8 cellular contexts compared by ENCODE assay signal in genomic region chr6:127266178-127266891, GRCh38. TPM values are rescaled to one million over a fixed set of nuclear protein-coding genes. Genes with fewer than 3 reads are reported as not detected.
DNase-seq lines count a peak whose midpoint lies in the region; ATAC-seq, FAIRE-seq and TF ChIP-seq lines count a peak whose summit lies in the region.

Gene RNF146 (plus strand): TSS chr6:127266864. CDS start chr6:127280339, 13,475 bp downstream.

- H3K9me2 ChIP-seq in DOHH2 (replicated peaks; ENCODE audit: control insufficient read depth, low read length), result no peaks in the 10 kb centered on the region

- peaks cover 16% of the 10 kb centered on the region for H3K27me3 Mint-ChIP-seq in activated T-helper 2 cell treated with anti-CD3 and anti-CD28 coated beads, Interferon-gamma antibody, Interleukin-2, Interleukin-4, amounts not matched to agents 10 μg/mL and 5 μg/mL and 100 μg/mL, durations not matched to agents 14 hours and 24 hours and 36 hours (ENCODE audit: low read depth)
- H3K27me3 Mint-ChIP-seq in natural killer cell treated with Interleukin-12 subunit alpha and Interleukin-12 subunit beta and Interleukin-15 and Interleukin-18, amount 100 ng/mL, for 72 hours, result peaks cover 0 to 2% of the 10 kb centered on the region in 2 donors

- H3K4me2 ChIP-seq in DOHH2 (ENCODE audit: low read length), result peak within 1 kb of the TSS; percentile 70

- H3K27me3 ChIP-seq in DOHH2 (ENCODE audit: control insufficient read depth, low read length), result peaks cover 2% of the 10 kb centered on the region; the same call in 1 of the 2 replicates

- H3F3A ChIP-seq in DOHH2 (ENCODE audit: control insufficient read depth, insufficient read depth), result peaks cover 8% of the 10 kb centered on the region

- H3K9me3 Mint-ChIP-seq in activated T-helper 2 cell treated with anti-CD3 and anti-CD28 coated beads, Interferon-gamma antibody, Interleukin-2, Interleukin-4, amounts not matched to agents 10 μg/mL and 5 μg/mL and 100 μg/mL, durations not matched to agents 14 hours and 24 hours and 36 hours, result no peaks in the 10 kb centered on the region
- H3K9me3 Mint-ChIP-seq in natural killer cell treated with Interleukin-12 subunit alpha and Interleukin-12 subunit beta and Interleukin-15 and Interleukin-18, amount 100 ng/mL, for 72 hours, result no peaks in the 10 kb centered on the region

- H3K79me2 ChIP-seq in DOHH2 (ENCODE audit: control insufficient read depth, low read length), result peaks cover 43% of the 10 kb centered on the region

- peak within 1 kb of the TSS; percentile 99 for H3K27ac Mint-ChIP-seq in activated T-helper 2 cell treated with anti-CD3 and anti-CD28 coated beads, Interferon-gamma antibody, Interleukin-2, Interleukin-4, amounts not matched to agents 10 μg/mL and 5 μg/mL and 100 μg/mL, durations not matched to agents 14 hours and 24 hours and 36 hours
- H3K27ac Mint-ChIP-seq in natural killer cell treated with Interleukin-12 subunit alpha and Interleukin-12 subunit beta and Interleukin-15 and Interleukin-18, amount 100 ng/mL, for 72 hours, result peak within 1 kb of the TSS; percentile 96

- peak; percentile 84 for ATAC-seq in GM21825 (IDR thresholded peaks at IDR 0.05; ENCODE audit: unreplicated experiment)
- peak; percentile 90 to 92 for ATAC-seq in natural killer cell treated with Interleukin-12 subunit alpha and Interleukin-12 subunit beta and Interleukin-15 and Interleukin-18, amount 100 ng/mL, for 72 hours

- H3K4me1 Mint-ChIP-seq in activated T-helper 2 cell treated with anti-CD3 and anti-CD28 coated beads, Interferon-gamma antibody, Interleukin-2, Interleukin-4, amounts not matched to agents 10 μg/mL and 5 μg/mL and 100 μg/mL, durations not matched to agents 14 hours and 24 hours and 36 hours (ENCODE audit: low read depth), result peaks cover 28% of the 10 kb centered on the region
- peaks cover 20 to 31% of the 10 kb centered on the region in 2 donors for H3K4me1 Mint-ChIP-seq in natural killer cell treated with Interleukin-12 subunit alpha and Interleukin-12 subunit beta and Interleukin-15 and Interleukin-18, amount 100 ng/mL, for 72 hours (ENCODE audit: low read depth in 2 of 2)

- peaks cover 8% of the 10 kb centered on the region for H3K36me3 Mint-ChIP-seq in activated T-helper 2 cell treated with anti-CD3 and anti-CD28 coated beads, Interferon-gamma antibody, Interleukin-2, Interleukin-4, amounts not matched to agents 10 μg/mL and 5 μg/mL and 100 μg/mL, durations not matched to agents 14 hours and 24 hours and 36 hours (ENCODE audit: low read depth)
- H3K36me3 Mint-ChIP-seq in natural killer cell treated with Interleukin-12 subunit alpha and Interleukin-12 subunit beta and Interleukin-15 and Interleukin-18, amount 100 ng/mL, for 72 hours, result peaks cover 6% of the 10 kb centered on the region

- H3K9me3 ChIP-seq in DOHH2 (ENCODE audit: control insufficient read depth, insufficient read depth, low read length) (no peaks in the 10 kb centered on the region), KOPT-K1 (ENCODE audit: insufficient read depth, low read length, poor library complexity, severe bottlenecking) (no peaks in the 10 kb centered on the region)

- peaks cover 11% of the 10 kb centered on the region; the same call in 1 of the 2 replicates for H4K20me1 ChIP-seq in DOHH2 (ENCODE audit: control insufficient read depth, insufficient read depth, low read depth, low read length)

- H3K4me3 ChIP-seq in DOHH2 (ENCODE audit: low read length) (peak within 1 kb of the TSS; percentile 86), fibroblast of the aortic adventitia (ENCODE audit: low read depth, low read length) (peak within 1 kb of the TSS; percentile 92)

- TF ChIP-seq CTCF in DOHH2 (IDR thresholded peaks at IDR 0.05; ENCODE audit: low read depth, low read length, poor library complexity, severe bottlenecking), result peak; percentile 85
- peak; percentile 74 for TF ChIP-seq CTCF in fibroblast of the aortic adventitia (IDR thresholded peaks at IDR 0.05; ENCODE audit: insufficient read depth, low read length)

- H3K4me3 Mint-ChIP-seq in activated T-helper 2 cell treated with anti-CD3 and anti-CD28 coated beads, Interferon-gamma antibody, Interleukin-2, Interleukin-4, amounts not matched to agents 10 μg/mL and 5 μg/mL and 100 μg/mL, durations not matched to agents 14 hours and 24 hours and 36 hours (ENCODE audit: low read depth), result peak within 1 kb of the TSS; percentile 97
- H3K4me3 Mint-ChIP-seq in natural killer cell treated with Interleukin-12 subunit alpha and Interleukin-12 subunit beta and Interleukin-15 and Interleukin-18, amount 100 ng/mL, for 72 hours, result peak within 1 kb of the TSS; percentile 98

- H3K36me3 ChIP-seq in DOHH2 (ENCODE audit: control insufficient read depth, low read length), result no peaks in the 10 kb centered on the region; the same call in 1 of the 2 replicates
- no peaks in the 10 kb centered on the region for H3K36me3 ChIP-seq in KOPT-K1 (ENCODE audit: insufficient read depth, low read length)

- intact Hi-C loops in activated T-helper 2 cell treated with anti-CD3 and anti-CD28 coated beads, Interferon-gamma antibody, Interleukin-2, Interleukin-4, amounts not matched to agents 10 μg/mL and 5 μg/mL and 100 μg/mL, durations not matched to agents 14 hours and 24 hours and 36 hours (cut with micrococcal nuclease), result loop anchor here (1.0 to 5.0 kb wide), 6 partner anchors 24 to 1484 kb away; partner anchors contain the start of gene ECHDC1

- DNase-seq in RCC 7860 (ENCODE audit: low spot score) (peak; percentile 57), fibroblast of the aortic adventitia (ENCODE audit: low read depth) (peak; percentile 90)
- peak; percentile 69 for DNase-seq in activated T-helper 2 cell treated with anti-CD3 and anti-CD28 coated beads, Interferon-gamma antibody, Interleukin-2, Interleukin-4, amounts not matched to agents 10 μg/mL and 5 μg/mL and 100 μg/mL, durations not matched to agents 14 hours and 24 hours and 36 hours (ENCODE audit: low spot score)
- DNase-seq in natural killer cell treated with Interleukin-12 subunit alpha and Interleukin-12 subunit beta and Interleukin-15 and Interleukin-18, amount 100 ng/mL, for 72 hours (ENCODE audit: low spot score), result peak; percentile 82
- DNase-seq in stimulated activated naive CD4-positive, alpha-beta T cell treated with Interleukin-2 at 50 U/mL for 16 hours (lab: John Stamatoyannopoulos, UW), result peak; percentile 67

- H3K4me1 ChIP-seq in DOHH2 (ENCODE audit: control insufficient read depth, low read length), result peaks cover 24% of the 10 kb centered on the region

- H3K27ac ChIP-seq in DOHH2 (ENCODE audit: low read depth, low read length) (peak within 1 kb of the TSS; percentile 84), KOPT-K1 (ENCODE audit: low read depth, low read length, poor library complexity, severe bottlenecking) (peak within 1 kb of the TSS; percentile 81)

- FAIRE-seq in RCC 7860 (lab: Jason Lieb, UNC), result peak; percentile 43

RNA-seq across cellular contexts. Expression of gene RNF146, which starts in this region (rescaled TPM):
- 18.7 and 19.1 TPM in 2 replicates for total RNA-seq in activated T-helper 2 cell treated with anti-CD3 and anti-CD28 coated beads, Interferon-gamma antibody, Interleukin-2, Interleukin-4, amounts not matched to agents 10 μg/mL and 5 μg/mL and 100 μg/mL, durations not matched to agents 14 hours and 24 hours and 36 hours
- 55.6 and 66.2 TPM in 2 replicates for total RNA-seq in fibroblast of the aortic adventitia (ENCODE audit: low replicate concordance)
- 10 to 100 TPM; 21.6 to 29.4 TPM for total RNA-seq in natural killer cell treated with Interleukin-12 subunit alpha and Interleukin-12 subunit beta and Interleukin-15 and Interleukin-18, amount 100 ng/mL, for 72 hours

Comparison
In these comparisons a context has a peak if more than half of its experiments do, and no peak if none do; other contexts are left out.
1. Peak in every context shown above with its lines: DNase-seq, ATAC-seq, H3K4me3 ChIP-seq and H3K27ac ChIP-seq.